In genomic region chr12:56724660-56724988, GRCh38 we compare ENCODE assay signal across 8 cellular contexts. TPM values are rescaled to one million over a fixed set of nuclear protein-coding genes. Genes with fewer than 3 reads are reported as not detected.
DNase-seq lines count a peak whose midpoint lies in the region; ATAC-seq and TF ChIP-seq lines count a peak whose summit lies in the region.

No MANE protein-coding gene starts in this region.

- no peak for ATAC-seq in memory B cell (ENCODE audit: low read depth)
- ATAC-seq in upper lobe of right lung, result peak; percentile 1
- no peak for ATAC-seq in GM21447 (IDR thresholded peaks at IDR 0.05; ENCODE audit: unreplicated experiment)

- peak overlapping the region; percentile 84 to 98 (median 93) for H3K4me2 ChIP-seq in BLaER1 treated with 17β-estradiol and CSF1 and Interleukin-3, amounts not matched to agents 10 nM and 100 nM

- peaks cover 24% of the 10 kb centered on the region for H3K36me3 Mint-ChIP-seq in memory B cell

- H3K27ac Mint-ChIP-seq in memory B cell, result peak overlapping the region; percentile 87

- TF ChIP-seq CTCF in LNCaP clone FGC (IDR thresholded peaks at IDR 0.05; ENCODE audit: control insufficient read depth, extremely low read depth, insufficient read depth) (no peak), upper lobe of right lung (IDR thresholded peaks at IDR 0.05) (no peak)

- H3K4me1 ChIP-seq in BLaER1 treated with 17β-estradiol and CSF1 and Interleukin-3, amounts not matched to agents 10 nM and 100 nM, result peaks cover 49 to 62% (median 53%) of the 10 kb centered on the region in 10 experiments
- H3K4me1 ChIP-seq in upper lobe of right lung, result peaks cover 42% of the 10 kb centered on the region

- H3K27me3 Mint-ChIP-seq in memory B cell, result no peaks in the 10 kb centered on the region

- no peaks in the 10 kb centered on the region for H3K27me3 ChIP-seq in BLaER1 treated with 17β-estradiol and CSF1 and Interleukin-3, amounts not matched to agents 10 nM and 100 nM
- H3K27me3 ChIP-seq in upper lobe of right lung, result no peaks in the 10 kb centered on the region

- peaks cover 33 to 77% (median 66%) of the 10 kb centered on the region in 11 experiments for H3K36me3 ChIP-seq in BLaER1 treated with 17β-estradiol and CSF1 and Interleukin-3, amounts not matched to agents 10 nM and 100 nM
- peaks cover 21% of the 10 kb centered on the region for H3K36me3 ChIP-seq in upper lobe of right lung

- peak overlapping the region; percentile 85 to 98 (median 88) for H3K4me3 ChIP-seq in BLaER1 treated with 17β-estradiol and CSF1 and Interleukin-3, amounts not matched to agents 10 nM and 100 nM
- H3K4me3 ChIP-seq in LNCaP clone FGC (ENCODE audit: low read depth, low read length), result peak overlapping the region; percentile 71
- H3K4me3 ChIP-seq in upper lobe of right lung, result peak overlapping the region; percentile 85

- intact Hi-C loops in upper lobe of right lung (cut with DNase I), result no loop called here

- H4K20me1 ChIP-seq in BLaER1 treated with 17β-estradiol and CSF1 and Interleukin-3, amounts not matched to agents 10 nM and 100 nM, result peaks cover 37 to 50% (median 46%) of the 10 kb centered on the region in 11 experiments

- peaks cover 39% of the 10 kb centered on the region for H3K4me1 Mint-ChIP-seq in memory B cell

- no peak for DNase-seq in LNCaP clone FGC (ENCODE audit: low read depth)
- DNase-seq in central memory CD4-positive, alpha-beta T cell, result peak; percentile 8
- no peak for DNase-seq in memory B cell (ENCODE audit: low spot score in 2 of 2)
- no peak for DNase-seq in upper lobe of right lung
- no peak for DNase-seq in NCI-H2227 treated with DMSO at 0.1 percent for 48 hours (lab: John Stamatoyannopoulos, UW)
- DNase-seq in activated CD4-positive, CD25-positive, alpha-beta regulatory T cell treated with anti-CD3 and anti-CD28 coated beads, Interleukin-2, amount 50 U/mL, for 72 hours, result no peak

- H3K9ac ChIP-seq in BLaER1 treated with 17β-estradiol and CSF1 and Interleukin-3, amounts not matched to agents 10 nM and 100 nM, result peak overlapping the region; percentile 90 to 99 (median 96)

- H3K4me3 Mint-ChIP-seq in memory B cell, result peak overlapping the region; percentile 87

- H3K9me3 Mint-ChIP-seq in memory B cell, result no peaks in the 10 kb centered on the region

- H3K9me3 ChIP-seq in BLaER1 treated with 17β-estradiol and CSF1 and Interleukin-3, amounts not matched to agents 10 nM and 100 nM (replicated peaks in 1 of 11), result no peaks in the 10 kb centered on the region
- no peaks in the 10 kb centered on the region for H3K9me3 ChIP-seq in upper lobe of right lung

- peak overlapping the region; percentile 85 to 98 (median 95) for H3K27ac ChIP-seq in BLaER1 treated with 17β-estradiol and CSF1 and Interleukin-3, amounts not matched to agents 10 nM and 100 nM
- H3K27ac ChIP-seq in upper lobe of right lung, result peak overlapping the region; percentile 93

RNA-seq across cellular contexts. Expression of gene NACA, which starts 0.5 kb away (rescaled TPM):
- total RNA-seq in upper lobe of right lung, result 665 TPM

RNA-seq across cellular contexts. Expression of gene PRIM1, which starts 27.5 kb away (rescaled TPM):
- total RNA-seq in upper lobe of right lung, result 9.3 TPM

RNA-seq across cellular contexts. Expression of gene PTGES3, which starts 36.5 kb away (rescaled TPM):
- 168 TPM for total RNA-seq in upper lobe of right lung

RNA-seq across cellular contexts. Expression of gene HSD17B6, which starts 38.5 kb away (rescaled TPM):
- total RNA-seq in upper lobe of right lung, result 67.4 TPM
